ENCODE assay signal across 23 cellular contexts in genomic region chr7:98467570-98468312, GRCh38.
"Had no signal": no experiment of that assay in that cellular context is flagged by ENCODE, and none has a peak within 500 bp of the region (broad histone marks: within the 10 kb centered on the region; RNA-seq: fewer than 3 reads in every experiment).

No MANE protein-coding gene starts in this region.

- H3K36me3 ChIP-seq: brain microvascular endothelial cell, left ventricle myocardium inferior, vagina had no signal

- H3K4me2 ChIP-seq: smooth muscle cell had no signal

- H3K4me3 ChIP-seq: dorsolateral prefrontal cortex, left ventricle myocardium inferior, smooth muscle cell, vagina had no signal

- DNase-seq: activated CD4-positive, alpha-beta T cell treated with anti-CD3 and anti-CD28 coated beads, Interleukin-2, amount 50 U/mL, for 4 hours; activated CD4-positive, CD25-positive, alpha-beta regulatory T cell treated with anti-CD3 and anti-CD28 coated beads, Interleukin-2, amount 50 U/mL, for 72 hours; activated effector memory CD4-positive, alpha-beta T cell treated with anti-CD3 and anti-CD28 coated beads, Interleukin-2, amount 50 U/mL, for 16 hours; activated naive CD4-positive, alpha-beta T cell treated with anti-CD3 and anti-CD28 coated beads, Interleukin-2, amount 50 U/mL, for 16 hours; activated T-cell treated with anti-CD3 and anti-CD28 coated beads, Interleukin-2, amount 50 U/mL, for 72 hours; aorta; brain microvascular endothelial cell; central memory CD4-positive, alpha-beta T cell; dorsolateral prefrontal cortex; endodermal cell; foreskin fibroblast; glutamatergic neuron; left ventricle myocardium inferior; mammary epithelial cell; midbrain; stimulated activated CD4-positive, alpha-beta T cell treated with anti-CD3 and anti-CD28 coated beads, Interleukin-4, amount 100 ng/mL, for 1 hour; stimulated activated naive CD8-positive, alpha-beta T cell treated with anti-CD3 and anti-CD28 coated beads, Interleukin-15, amount 100 ng/mL, for 72 hours; trophoblast cell had no signal

- H3K9me3 ChIP-seq: vagina had no signal

- H3K27me3 ChIP-seq: brain microvascular endothelial cell, vagina had no signal

- H3K27ac ChIP-seq: brain microvascular endothelial cell, dorsolateral prefrontal cortex, epithelial cell of prostate, left ventricle myocardium inferior, vagina had no signal

- ATAC-seq: activated T-cell treated with anti-CD3 and anti-CD28 coated beads, Interleukin-2, amount 50 U/mL, for 72 hours; sciatic nerve; stimulated activated naive CD8-positive, alpha-beta T cell treated with anti-CD3 and anti-CD28 coated beads, Interleukin-15, amount 100 ng/mL, for 72 hours had no signal

- FAIRE-seq: colon had no signal
